Comparison of ENCODE assay signal across 29 cellular contexts in genomic region chr3:14097616-14098391, GRCh38.
DNase-seq lines count a peak whose midpoint lies in the region; ATAC-seq and TF ChIP-seq lines count a peak whose summit lies in the region.
"Had no signal": no experiment of that assay in that cellular context is flagged by ENCODE, and none has a peak within 500 bp of the region (broad histone marks: within the 10 kb centered on the region; RNA-seq: fewer than 3 reads in every experiment).

No MANE protein-coding gene starts in this region.

- DNase-seq in GM04503 (ENCODE audit: low read depth): peak; percentile 52
- no peak for DNase-seq in stimulated activated CD4-positive, alpha-beta T cell treated with anti-CD3 and anti-CD28 coated beads, Interleukin-12 subunit alpha, Interleukin-12 subunit beta, amount 100 ng/mL, for 4 hours
- DNase-seq: 8988T; ACHN; AML-193; BE2C; C1 segment of cervical spinal cord; Caco-2; Calu3; CD4-positive, alpha-beta memory T cell; CD4-positive, alpha-beta T cell; CD4-positive, CD25-positive, alpha-beta regulatory T cell; CD8-positive, alpha-beta memory T cell; CD8-positive, alpha-beta T cell; COR-L47; DMS 273 treated with DMSO at 0.1 percent for 48 hours; DMS153; DMS53; DMS79; DMS79 treated with DMSO at 0.1 percent for 48 hours; DND-41; EL had no signal

- no peaks in the 10 kb centered on the region for H3K9me3 ChIP-seq in HEK293 (ENCODE audit: control insufficient read depth, insufficient read depth, low read depth, low read length)
- H3K9me3 ChIP-seq: BE2C, Caco-2 had no signal

- no peaks in the 10 kb centered on the region for H3K36me3 ChIP-seq in HEK293 (ENCODE audit: control insufficient read depth in 2 of 2, insufficient read depth in 1 of 2, low read length in 2 of 2)
- H3K36me3 ChIP-seq: BE2C; BLaER1; BLaER1 treated with 17β-estradiol and CSF1 and Interleukin-3, amounts not matched to agents 10 nM and 100 nM had no signal

- POLR2A ChIA-PET in HEK293 (lab: Yijun Ruan, JAX): no interaction called here

- H3K4me3 ChIP-seq in HEK293 (ENCODE audit: low read depth, low read length): no peak overlapping the region
- H3K4me3 ChIP-seq: A549; BLaER1; BLaER1 treated with 17β-estradiol and CSF1 and Interleukin-3, amounts not matched to agents 10 nM and 100 nM had no signal

- TF ChIP-seq CTCF in HEK293 (tag by site-specific recombination; IDR thresholded peaks at IDR 0.05): no peak

- ATAC-seq in GM19452 (IDR thresholded peaks at IDR 0.05; ENCODE audit: unreplicated experiment): no peak
- ATAC-seq: A549; CD8-positive, alpha-beta T cell had no signal

- H3K4me1 ChIP-seq in HEK293 (ENCODE audit: control insufficient read depth, insufficient read depth, low read length): no peaks in the 10 kb centered on the region
- H3K4me1 ChIP-seq: A549; BE2C; BLaER1; BLaER1 treated with 17β-estradiol and CSF1 and Interleukin-3, amounts not matched to agents 10 nM and 100 nM; Caco-2 had no signal

- CTCF ChIA-PET in HEK293 (lab: Yijun Ruan, JAX): interaction anchor here (0.6 kb wide), 1 partner anchor 196 kb away, joined by 4 read pairs; no protein-coding TSS in a partner anchor

- H3K27ac ChIP-seq in HEK293 (ENCODE audit: extremely low read depth, low read depth, low read length): no peak overlapping the region
- H3K27ac ChIP-seq: 22Rv1; A549; BLaER1; BLaER1 treated with 17β-estradiol and CSF1 and Interleukin-3, amounts not matched to agents 10 nM and 100 nM; C4-2B had no signal

TF ChIP-seq in HEK293, 187 proteins besides CTCF, POLR2A, EP300 and RAD21:
- TF ChIP-seq BCL11B (tag by site-specific recombination; IDR thresholded peaks at IDR 0.05; ENCODE audit: low read depth) (no peak), ZNF155 (tag by site-specific recombination; IDR thresholded peaks at IDR 0.05) (no peak), ZNF707 (tag by site-specific recombination; IDR thresholded peaks at IDR 0.05) (no peak), ZBTB49 (tag by site-specific recombination; IDR thresholded peaks at IDR 0.05; ENCODE audit: low read depth) (no peak), ZBTB8A (tag by site-specific recombination; IDR thresholded peaks at IDR 0.05) (no peak), ZNF184 (tag by site-specific recombination; IDR thresholded peaks at IDR 0.05) (peak; percentile 71; the same call in 1 of the 2 replicates), ZNF623 (tag by site-specific recombination; IDR thresholded peaks at IDR 0.05) (no peak), YY1 (tag by site-specific recombination; IDR thresholded peaks at IDR 0.05) (no peak)
TF ChIP-seq in HEK293: peak in this region for 1.
